ENCODE assay signal across 14 cellular contexts in genomic region chr13:51542358-51542972, GRCh38. TPM values are rescaled to one million over a fixed set of nuclear protein-coding genes. Genes with fewer than 3 reads are reported as not detected.
DNase-seq lines count a peak whose midpoint lies in the region; ATAC-seq, FAIRE-seq and TF ChIP-seq lines count a peak whose summit lies in the region.
"Had no signal": no experiment of that assay in that cellular context is flagged by ENCODE, and none has a peak within 500 bp of the region (broad histone marks: within the 10 kb centered on the region; RNA-seq: fewer than 3 reads in every experiment).

No MANE protein-coding gene starts in this region.

- H2AFZ ChIP-seq in Loucy (ENCODE audit: low read length): peak overlapping the region; percentile 46

- peak overlapping the region; percentile 67 for H3K27ac ChIP-seq in VCaP
- H3K27ac ChIP-seq in kidney (ENCODE audit: low read depth in 2 of 2, low read length in 2 of 2): peak overlapping the region; percentile 45 to 72

- H3K4me1 Mint-ChIP-seq in effector memory CD8-positive, alpha-beta T cell (ENCODE audit: low read depth in 2 of 2): no peaks in the 10 kb centered on the region

- no peak overlapping the region for H3K4me3 Mint-ChIP-seq in effector memory CD8-positive, alpha-beta T cell
- H3K4me3 Mint-ChIP-seq: activated CD4-positive, alpha-beta memory T cell treated with anti-CD3 and anti-CD28 coated beads for 36 hours; naive thymus-derived CD8-positive, alpha-beta T cell had no signal

- H3K9me3 Mint-ChIP-seq in effector memory CD8-positive, alpha-beta T cell: no peaks in the 10 kb centered on the region
- H3K9me3 Mint-ChIP-seq: activated CD4-positive, alpha-beta memory T cell treated with anti-CD3 and anti-CD28 coated beads for 36 hours had no signal

- no peaks in the 10 kb centered on the region for H4K20me1 ChIP-seq in Loucy (ENCODE audit: insufficient read depth, low read length, poor library complexity, severe bottlenecking)

- no peak for TF ChIP-seq POLR2A in GM12891 (IDR thresholded peaks at IDR 0.05; ENCODE audit: low read depth, low read length)

- no peaks in the 10 kb centered on the region for H3F3A ChIP-seq in Loucy (ENCODE audit: low read depth)

- FAIRE-seq in kidney (lab: Jason Lieb, UNC) (no peak), GM12891 (lab: Jason Lieb, UNC) (no peak)

- H3K9me2 ChIP-seq in Loucy (replicated peaks; ENCODE audit: low read depth, low read length): no peaks in the 10 kb centered on the region

- no peak overlapping the region for H3K9ac ChIP-seq in Loucy (ENCODE audit: low read depth, low read length, poor library complexity, severe bottlenecking)
- H3K9ac ChIP-seq in kidney (ENCODE audit: low read length in 2 of 2): peak overlapping the region; percentile 8 to 32
- H3K9ac ChIP-seq in skeletal muscle satellite cell (ENCODE audit: low read depth, low read length): no peak overlapping the region

- intact Hi-C loops in kidney (cut with DNase I): no loop called here

- H3K27me3 ChIP-seq in Loucy (ENCODE audit: insufficient read depth, low read length, poor library complexity, severe bottlenecking) (no peaks in the 10 kb centered on the region), skeletal muscle satellite cell (ENCODE audit: control insufficient read depth, insufficient read depth, low read length) (no peaks in the 10 kb centered on the region)

- ATAC-seq in effector memory CD8-positive, alpha-beta T cell (replicated peaks): no peak
- ATAC-seq in GM21529 (IDR thresholded peaks at IDR 0.05; ENCODE audit: unreplicated experiment): no peak
- ATAC-seq: naive thymus-derived CD8-positive, alpha-beta T cell had no signal

- TF ChIP-seq CTCF in Loucy (conservative IDR thresholded peaks at IDR 0.05; ENCODE audit: low read length) (no peak), VCaP (conservative IDR thresholded peaks at IDR 0.05) (no peak), kidney (IDR thresholded peaks at IDR 0.05; ENCODE audit: borderline replicate concordance, extremely low read depth, insufficient read depth) (no peak)

- no peak overlapping the region for H3K4me2 ChIP-seq in Loucy (ENCODE audit: low read depth, low read length, poor library complexity, severe bottlenecking)
- H3K4me2 ChIP-seq in skeletal muscle satellite cell (ENCODE audit: low read length): peak overlapping the region; percentile 25

- peaks cover 4% of the 10 kb centered on the region for H3K36me3 Mint-ChIP-seq in effector memory CD8-positive, alpha-beta T cell (ENCODE audit: insufficient read depth)
- H3K36me3 Mint-ChIP-seq: activated CD4-positive, alpha-beta memory T cell treated with anti-CD3 and anti-CD28 coated beads for 36 hours had no signal

- H3K9me3 ChIP-seq in Loucy (ENCODE audit: insufficient read depth, low read depth, low read length) (no peaks in the 10 kb centered on the region), kidney (ENCODE audit: control insufficient read depth in 1 of 2, low read length in 2 of 2) (no peaks in the 10 kb centered on the region), skeletal muscle satellite cell (replicated peaks; ENCODE audit: low read length) (no peaks in the 10 kb centered on the region)

- H3K36me3 ChIP-seq in Loucy (ENCODE audit: insufficient read depth, low read length) (no peaks in the 10 kb centered on the region), kidney (ENCODE audit: control insufficient read depth in 1 of 2, insufficient read depth in 2 of 2, low read length in 2 of 2) (no peaks in the 10 kb centered on the region), skeletal muscle satellite cell (ENCODE audit: insufficient read depth, low read length) (no peaks in the 10 kb centered on the region)

- DNase-seq in kidney: no peak
- DNase-seq in effector memory CD8-positive, alpha-beta T cell: no peak
- DNase-seq in GM12891 (ENCODE audit: insufficient read length, low spot score): no peak
- DNase-seq: activated CD4-positive, alpha-beta memory T cell treated with anti-CD3 and anti-CD28 coated beads for 36 hours; activated naive CD4-positive, alpha-beta T cell treated with anti-CD3 and anti-CD28 coated beads, Interleukin-2, amount 50 U/mL, for 16 hours; dermis blood vessel endothelial cell; KBM-7; naive thymus-derived CD8-positive, alpha-beta T cell; NCI-H345; stimulated activated CD4-positive, alpha-beta T cell treated with anti-CD3 and anti-CD28 coated beads, Interleukin-4, amount 100 ng/mL, for 4 hours had no signal

- H3K4me1 ChIP-seq in Loucy (ENCODE audit: insufficient read depth, low read length, poor library complexity, severe bottlenecking): peaks cover 14% of the 10 kb centered on the region
- peaks cover 0 to 13% of the 10 kb centered on the region in 2 donors for H3K4me1 ChIP-seq in kidney (ENCODE audit: control insufficient read depth in 1 of 2, insufficient read depth in 1 of 2, low read depth in 1 of 2, low read length in 2 of 2)
- peaks cover 25% of the 10 kb centered on the region for H3K4me1 ChIP-seq in skeletal muscle satellite cell (ENCODE audit: control insufficient read depth, insufficient read depth, low read length)

- no peaks in the 10 kb centered on the region for H3K79me2 ChIP-seq in Loucy (ENCODE audit: insufficient read depth, low read length)

- H3K27ac Mint-ChIP-seq in effector memory CD8-positive, alpha-beta T cell: no peak overlapping the region
- H3K27ac Mint-ChIP-seq: activated CD4-positive, alpha-beta memory T cell treated with anti-CD3 and anti-CD28 coated beads for 36 hours; naive thymus-derived CD8-positive, alpha-beta T cell had no signal

- H3K4me3 ChIP-seq in Loucy (ENCODE audit: low read length, poor library complexity, severe bottlenecking) (no peak overlapping the region), kidney (ENCODE audit: low read length in 2 of 2) (peak overlapping the region; percentile 61 to 65), skeletal muscle satellite cell (ENCODE audit: low read length) (no peak overlapping the region)

- peaks cover 0 to 10% of the 10 kb centered on the region in 2 donors for H3K27me3 Mint-ChIP-seq in effector memory CD8-positive, alpha-beta T cell
- H3K27me3 Mint-ChIP-seq: activated CD4-positive, alpha-beta memory T cell treated with anti-CD3 and anti-CD28 coated beads for 36 hours had no signal

TF ChIP-seq in GM12891, 5 proteins besides CTCF, POLR2A, EP300 and RAD21:
- TF ChIP-seq POLR2AphosphoS5 (IDR thresholded peaks at IDR 0.05; ENCODE audit: low read depth, low read length) (no peak), TAF1 (IDR thresholded peaks at IDR 0.05; ENCODE audit: low read depth, low read length) (no peak), PAX5 (IDR thresholded peaks at IDR 0.05; ENCODE audit: insufficient read depth, low read length, severe bottlenecking) (no peak), POU2F2 (IDR thresholded peaks at IDR 0.05; ENCODE audit: low read depth, low read length) (no peak), SPI1 (IDR thresholded peaks at IDR 0.05; ENCODE audit: low read depth, low read length) (no peak)

RNA-seq across cellular contexts. Expression of gene WDFY2, which starts 41.8 kb away (rescaled TPM):
- total RNA-seq in kidney: 13.0 TPM
- 4.8 TPM for polyA plus RNA-seq in kidney (ENCODE audit: insufficient read depth, low read depth, low replicate concordance)
- total RNA-seq in skeletal muscle satellite cell (2012; rRNA removed): 11.4 and 13.4 TPM in 2 replicates
- polyA plus RNA-seq in GM12891 (2012; ENCODE audit: low read depth, missing spikeins): 5.5 TPM

Comparison
In these comparisons a context has a peak if more than half of its experiments do, and no peak if none do; other contexts are left out.
1. H3K4me3 ChIP-seq: peak in kidney (2 of 2); none in Loucy (single experiment) and skeletal muscle satellite cell (single experiment).
2. H3K9ac ChIP-seq: peak in kidney (2 of 2); none in Loucy (single experiment) and skeletal muscle satellite cell (single experiment).